In the genomic region with DNA sequence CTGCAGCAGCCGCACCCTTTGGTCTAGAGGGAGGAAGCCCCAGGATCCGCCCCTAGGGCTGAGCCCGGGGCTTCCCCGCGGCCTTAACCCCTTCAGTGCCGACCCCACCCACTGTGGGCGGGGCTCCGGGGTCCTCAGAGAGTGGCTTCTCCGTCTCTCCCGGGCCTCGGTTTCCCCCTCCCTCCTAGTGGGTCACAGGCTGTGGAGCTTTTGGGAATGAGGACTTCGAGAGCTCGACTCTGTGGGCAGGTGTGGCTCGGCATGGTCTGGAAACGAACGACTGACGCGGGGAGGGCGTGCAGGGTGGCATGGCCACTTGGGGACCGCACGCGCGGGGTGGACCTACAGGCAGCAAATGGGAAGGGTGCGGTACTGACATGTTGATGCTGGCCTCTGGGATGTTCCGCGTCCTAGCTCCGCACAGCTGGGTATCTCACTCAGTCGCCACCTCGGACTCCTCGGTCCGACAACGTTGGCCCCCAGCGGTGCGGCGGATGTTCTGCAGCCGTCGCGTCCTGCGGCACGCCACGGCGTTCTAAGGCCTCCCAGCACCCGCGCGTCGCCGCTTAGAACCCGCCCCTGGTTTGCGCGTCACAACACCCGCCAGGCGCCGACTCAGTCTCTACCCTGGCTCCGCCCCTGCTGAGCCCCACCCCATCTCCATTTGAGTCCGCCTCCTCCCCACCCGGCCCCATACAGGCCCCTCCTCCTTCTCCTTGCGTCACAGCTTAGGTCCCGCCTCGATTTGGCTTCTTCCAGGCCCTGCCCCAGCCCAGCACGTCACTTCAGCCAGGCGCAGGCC, we compare ENCODE assay signal across 8 cellular contexts. TPM values are rescaled to one million over a fixed set of nuclear protein-coding genes. Genes with fewer than 3 reads are reported as not detected.
DNase-seq lines count a peak whose midpoint lies in the region; ATAC-seq and TF ChIP-seq lines count a peak whose summit lies in the region.

A gene with protein sequence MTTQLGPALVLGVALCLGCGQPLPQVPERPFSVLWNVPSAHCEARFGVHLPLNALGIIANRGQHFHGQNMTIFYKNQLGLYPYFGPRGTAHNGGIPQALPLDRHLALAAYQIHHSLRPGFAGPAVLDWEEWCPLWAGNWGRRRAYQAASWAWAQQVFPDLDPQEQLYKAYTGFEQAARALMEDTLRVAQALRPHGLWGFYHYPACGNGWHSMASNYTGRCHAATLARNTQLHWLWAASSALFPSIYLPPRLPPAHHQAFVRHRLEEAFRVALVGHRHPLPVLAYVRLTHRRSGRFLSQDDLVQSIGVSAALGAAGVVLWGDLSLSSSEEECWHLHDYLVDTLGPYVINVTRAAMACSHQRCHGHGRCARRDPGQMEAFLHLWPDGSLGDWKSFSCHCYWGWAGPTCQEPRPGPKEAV (minus strand): TSS at position 570 of the 802 bp plus-strand sequence. CDS start 3,803 bp downstream, outside the sequence.
A gene with protein sequence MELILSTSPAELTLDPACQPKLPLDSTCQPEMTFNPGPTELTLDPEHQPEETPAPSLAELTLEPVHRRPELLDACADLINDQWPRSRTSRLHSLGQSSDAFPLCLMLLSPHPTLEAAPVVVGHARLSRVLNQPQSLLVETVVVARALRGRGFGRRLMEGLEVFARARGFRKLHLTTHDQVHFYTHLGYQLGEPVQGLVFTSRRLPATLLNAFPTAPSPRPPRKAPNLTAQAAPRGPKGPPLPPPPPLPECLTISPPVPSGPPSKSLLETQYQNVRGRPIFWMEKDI (minus strand): TSS at position 570 of the 802 bp plus-strand sequence. CDS start 1,942 bp downstream, outside the sequence.

- peak within 1 kb of the TSS; percentile 91 for H3K27ac ChIP-seq in right cardiac atrium (ENCODE audit: low read length)
- peak within 1 kb of the TSS; percentile 87 for H3K27ac ChIP-seq in rectal smooth muscle tissue (ENCODE audit: low read depth, low read length)

- peak within 1 kb of the TSS; percentile 38 for H3K4me3 ChIP-seq in right cardiac atrium (ENCODE audit: low read length)
- H3K4me3 ChIP-seq in rectal smooth muscle tissue (ENCODE audit: low read length): peak within 1 kb of the TSS; percentile 79

- peak within 1 kb of the TSS; percentile 96 for H3K9ac ChIP-seq in rectal smooth muscle tissue (ENCODE audit: low read length)

- H3K36me3 ChIP-seq in rectal smooth muscle tissue (ENCODE audit: control insufficient read depth, insufficient read depth, low read length): no peaks in the 10 kb centered on the region

- TF ChIP-seq POLR2A in GM15510 (IDR thresholded peaks at IDR 0.05; ENCODE audit: borderline replicate concordance, extremely low read depth, insufficient read length): peak; percentile 93

- ATAC-seq in HG02885 (IDR thresholded peaks at IDR 0.05; ENCODE audit: poor library complexity, unreplicated experiment) (peak; percentile 90), right cardiac atrium (peak; percentile 86 to 92)

- DNase-seq in NCI-H1694 (lab: John Stamatoyannopoulos, UW) (peak; percentile 86), T-helper 2 cell (peak; percentile 96 to 100 (median 99)), anterior cingulate cortex (lab: John Stamatoyannopoulos, UW) (peak; percentile 84 to 100 (median 99)), right cardiac atrium (peak; percentile 99 to 100 (median 100)), NCI-H524 (lab: John Stamatoyannopoulos, UW) (no peak)

- peaks cover 10% of the 10 kb centered on the region for H3K4me1 ChIP-seq in right cardiac atrium (ENCODE audit: control insufficient read depth, insufficient read depth, low read length)
- H3K4me1 ChIP-seq in rectal smooth muscle tissue (ENCODE audit: control insufficient read depth, insufficient read depth, low read length): peaks cover 10% of the 10 kb centered on the region

- under 1% methylated on average over 61 of the region's 61 CpGs for WGBS in right cardiac atrium

- intact Hi-C loops in right cardiac atrium (cut with DNase I): no loop called here

- H3K27me3 ChIP-seq in right cardiac atrium (ENCODE audit: control insufficient read depth, insufficient read depth) (no peaks in the 10 kb centered on the region), rectal smooth muscle tissue (ENCODE audit: control insufficient read depth, insufficient read depth, low read length) (no peaks in the 10 kb centered on the region)

- H3K9me3 ChIP-seq in right cardiac atrium (ENCODE audit: control insufficient read depth, low read length): no peaks in the 10 kb centered on the region

RNA-seq across cellular contexts. Expression of the first gene that starts in this region (rescaled TPM):
- total RNA-seq in right cardiac atrium: 1 to 10 TPM; 1.1 to 2.4 (median 1.7) TPM
- polyA plus RNA-seq in right cardiac atrium: 2.9 TPM

RNA-seq across cellular contexts. Expression of the second gene that starts in this region (rescaled TPM):
- total RNA-seq in right cardiac atrium: 10 to 100 TPM in 1 of 4 donors, 1 to 10 TPM in 3; 8.1 to 11.5 (median 8.7) TPM
- 11.3 TPM for polyA plus RNA-seq in right cardiac atrium

Comparison
In these comparisons a context has a peak if more than half of its experiments do, and no peak if none do; other contexts are left out.
1. DNase-seq: peak in NCI-H1694 (single experiment), T-helper 2 cell (5 of 5), anterior cingulate cortex (58 of 58) and right cardiac atrium (3 of 3); none in NCI-H524 (0 of 2).